ENCODE assay signal across 8 cellular contexts in the genomic region with DNA sequence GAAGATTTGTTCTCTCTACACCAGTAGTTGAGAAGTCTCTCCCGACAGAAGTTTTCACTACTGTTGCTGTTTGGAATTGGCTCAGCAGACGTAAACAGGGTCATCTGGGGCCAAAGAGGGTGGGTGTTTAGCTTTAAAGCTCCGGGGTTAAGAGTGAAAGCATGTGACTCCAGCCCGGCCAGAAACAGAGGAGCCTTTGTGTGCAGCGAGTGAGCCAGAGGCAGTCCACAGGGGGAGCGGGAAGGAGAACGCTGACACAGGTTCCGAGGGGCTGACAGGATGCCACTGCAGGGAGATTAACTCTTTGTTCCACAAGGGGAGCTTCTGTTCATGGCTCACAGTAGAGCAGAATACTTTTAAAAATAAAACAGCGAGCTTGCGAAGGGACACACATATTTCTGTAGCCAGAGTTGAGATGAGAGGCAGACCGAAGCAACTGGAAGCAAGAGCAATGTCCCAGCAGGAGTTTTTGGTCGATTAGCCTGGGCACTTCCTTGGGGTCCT. TPM values are rescaled to one million over a fixed set of nuclear protein-coding genes. Genes with fewer than 3 reads are reported as not detected.
A peak's percentile ranks its signal among the peaks of the same experiment; 100 is the strongest.
DNase-seq lines count a peak whose midpoint lies in the region; ATAC-seq and TF ChIP-seq lines count a peak whose summit lies in the region.

No MANE protein-coding gene starts in this region.

- POLR2A ChIA-PET in PC-3 (lab: Charles Lee; ENCODE audit: unreplicated experiment), result no interaction called here

- BruUV-seq in PC-3 (replicated peaks; lab: Mats Ljungman, UMichigan), result no TSS peak

- H3K27ac ChIP-seq in PC-3 (ENCODE audit: low read length) (no peak overlapping the region), left lung (peak overlapping the region; percentile 71 to 80)

- H4K20me1 ChIP-seq in PC-3 (ENCODE audit: low read length), result no peaks in the 10 kb centered on the region

- intact Hi-C loops in PC-3 (cut with micrococcal nuclease), result loop anchor here (2.0 kb wide), 1 partner anchor 17 kb away; no protein-coding TSS in a partner anchor
- intact Hi-C loops in left lung (cut with DNase I), result no loop called here

- H3K9ac ChIP-seq in PC-3 (ENCODE audit: low read length), result peak overlapping the region; percentile 34

- H3F3A ChIP-seq in PC-3 (ENCODE audit: low read length, unreplicated experiment), result no peaks in the 10 kb centered on the region

- peaks cover 18% of the 10 kb centered on the region for H3K4me1 Mint-ChIP-seq in stimulated activated effector memory CD8-positive, alpha-beta T cell treated with anti-CD3 and anti-CD28 coated beads, Interleukin-12 subunit alpha, Interleukin-12 subunit beta, amount 100 ng/mL, for 72 hours

- H3K9me3 ChIP-seq in PC-3 (ENCODE audit: low read length) (no peaks in the 10 kb centered on the region), left lung (no peaks in the 10 kb centered on the region)

- H3K36me3 ChIP-seq in PC-3 (ENCODE audit: low read depth, low read length) (no peaks in the 10 kb centered on the region), left lung (no peaks in the 10 kb centered on the region)

- CTCF ChIA-PET in PC-3 (lab: Charles Lee), result interaction anchor here (0.6 to 0.8 kb wide), 3 partner anchors 27 to 1389 kb away, joined by 3 to 5 read pairs (median 3); no protein-coding TSS in a partner anchor

- H3K27me3 ChIP-seq in PC-3 (ENCODE audit: low read length) (no peaks in the 10 kb centered on the region), left lung (no peaks in the 10 kb centered on the region)

- H3K36me3 Mint-ChIP-seq in stimulated activated effector memory CD8-positive, alpha-beta T cell treated with anti-CD3 and anti-CD28 coated beads, Interleukin-12 subunit alpha, Interleukin-12 subunit beta, amount 100 ng/mL, for 72 hours, result no peaks in the 10 kb centered on the region

- H3K9me2 ChIP-seq in PC-3 (replicated peaks; ENCODE audit: low read length), result no peaks in the 10 kb centered on the region

- no peak for TF ChIP-seq CTCF in PC-3 (conservative IDR thresholded peaks at IDR 0.05; ENCODE audit: low read depth, low read length)
- no peak for TF ChIP-seq CTCF in left lung (IDR thresholded peaks at IDR 0.05)

- H3K4me3 Mint-ChIP-seq in stimulated activated effector memory CD8-positive, alpha-beta T cell treated with anti-CD3 and anti-CD28 coated beads, Interleukin-12 subunit alpha, Interleukin-12 subunit beta, amount 100 ng/mL, for 72 hours, result peak overlapping the region; percentile 33

- peak overlapping the region; percentile 73 for H2AFZ ChIP-seq in PC-3 (ENCODE audit: low read length)

- H3K9me3 Mint-ChIP-seq in stimulated activated effector memory CD8-positive, alpha-beta T cell treated with anti-CD3 and anti-CD28 coated beads, Interleukin-12 subunit alpha, Interleukin-12 subunit beta, amount 100 ng/mL, for 72 hours, result no peaks in the 10 kb centered on the region

- H3K4me2 ChIP-seq in PC-3 (ENCODE audit: low read length), result peak overlapping the region; percentile 75

- peaks cover 24% of the 10 kb centered on the region for H3K4me1 ChIP-seq in PC-3 (ENCODE audit: insufficient read depth, low read length)
- H3K4me1 ChIP-seq in left lung, result peaks cover 14 to 30% of the 10 kb centered on the region in 2 donors

- peak; percentile 92 for ATAC-seq in PC-3
- peak; percentile 91 for ATAC-seq in left lung
- ATAC-seq in stimulated activated effector memory CD8-positive, alpha-beta T cell treated with anti-CD3 and anti-CD28 coated beads, Interleukin-12 subunit alpha, Interleukin-12 subunit beta, amount 100 ng/mL, for 72 hours, result no peak
- no peak for ATAC-seq in GM19467 (IDR thresholded peaks at IDR 0.05; ENCODE audit: unreplicated experiment)

- no peaks in the 10 kb centered on the region for H3K79me2 ChIP-seq in PC-3 (ENCODE audit: low read length)

- DNase-seq in NCI-H2196 (lab: John Stamatoyannopoulos, UW; ENCODE audit: unreplicated experiment), result peak; percentile 43
- no peak for DNase-seq in NCI-H2196 treated with DMSO at 0.1 percent for 48 hours (lab: John Stamatoyannopoulos, UW; ENCODE audit: unreplicated experiment)
- DNase-seq in PC-3, result peak; percentile 51
- peak; percentile 47 for DNase-seq in dedifferentiated amniotic fluid mesenchymal stem cell (ENCODE audit: extremely low spot score)
- DNase-seq in left lung, result peak in 1 of 2 donors; percentile 79
- no peak for DNase-seq in stimulated activated effector memory CD8-positive, alpha-beta T cell treated with anti-CD3 and anti-CD28 coated beads, Interleukin-12 subunit alpha, Interleukin-12 subunit beta, amount 100 ng/mL, for 72 hours (ENCODE audit: low spot score in 2 of 2)
- no peak for DNase-seq in GM19238 (ENCODE audit: insufficient read length, low spot score)

- H3K4me3 ChIP-seq in PC-3 (ENCODE audit: low read length), result peak overlapping the region; percentile 49
- peak overlapping the region; percentile 8 to 28 for H3K4me3 ChIP-seq in left lung

- H3K27ac Mint-ChIP-seq in stimulated activated effector memory CD8-positive, alpha-beta T cell treated with anti-CD3 and anti-CD28 coated beads, Interleukin-12 subunit alpha, Interleukin-12 subunit beta, amount 100 ng/mL, for 72 hours, result peak overlapping the region; percentile 48

RNA-seq across cellular contexts. Expression of gene BMF, which starts 26.9 kb away (rescaled TPM):
- total RNA-seq in PC-3 (2014; rRNA removed), result 0.95 and 5.2 TPM in 2 replicates
- total RNA-seq in left lung, result 10 to 100 TPM; 16.2 to 21.2 TPM

RNA-seq across cellular contexts. Expression of gene SRP14, which starts 42.8 kb away (rescaled TPM):
- total RNA-seq in PC-3 (2014; rRNA removed), result 362 and 378 TPM in 2 replicates
- total RNA-seq in left lung, result 100 to 1,000 TPM; 159 to 166 TPM

Comparison
In these comparisons a context has a peak if more than half of its experiments do, and no peak if none do; other contexts are left out.
1. DNase-seq: peak in NCI-H2196 (single experiment), PC-3 (single experiment) and dedifferentiated amniotic fluid mesenchymal stem cell (single experiment); none in NCI-H2196 treated with DMSO at 0.1 percent for 48 hours (single experiment), stimulated activated effector memory CD8-positive, alpha-beta T cell treated with anti-CD3 and anti-CD28 coated beads, Interleukin-12 subunit alpha, Interleukin-12 subunit beta, amount 100 ng/mL, for 72 hours (0 of 2) and GM19238 (single experiment).
2. ATAC-seq: peak in PC-3 (single experiment) and left lung (single experiment); none in stimulated activated effector memory CD8-positive, alpha-beta T cell treated with anti-CD3 and anti-CD28 coated beads, Interleukin-12 subunit alpha, Interleukin-12 subunit beta, amount 100 ng/mL, for 72 hours (single experiment) and GM19467 (single experiment).